In genomic region chr17:81831957-81832607, GRCh38 we compare ENCODE assay signal across 6 cellular contexts. TPM values are rescaled to one million over a fixed set of nuclear protein-coding genes. Genes with fewer than 3 reads are reported as not detected.
DNase-seq lines count a peak whose midpoint lies in the region; ATAC-seq and TF ChIP-seq lines count a peak whose summit lies in the region.

No MANE protein-coding gene starts in this region.

- H3K36me3 Mint-ChIP-seq in endodermal cell (ENCODE audit: low read depth) = peaks cover 4% of the 10 kb centered on the region

- H3K4me1 Mint-ChIP-seq in endodermal cell = peaks cover 13% of the 10 kb centered on the region

- ATAC-seq in HG02870 (IDR thresholded peaks at IDR 0.05; ENCODE audit: unreplicated experiment) = peak; percentile 3

- POLR2A ChIA-PET in GM10248 (lab: Yijun Ruan, JAX) = no interaction called here

- H3K9ac ChIP-seq in endodermal cell (ENCODE audit: extremely low read depth, low read length, poor library complexity, severe bottlenecking) = peak overlapping the region; percentile 70
- H3K9ac ChIP-seq in skeletal muscle tissue (ENCODE audit: low read depth in 1 of 3, low read length in 3 of 3) = peak overlapping the region; percentile 75 to 91 (median 88)

- CTCF ChIA-PET in GM10248 (lab: Yijun Ruan, JAX) = interaction anchor here (2.3 kb wide), 1 partner anchor 38 kb away, joined by 7 read pairs; no protein-coding TSS in a partner anchor

- H3K27ac Mint-ChIP-seq in endodermal cell = peak overlapping the region; percentile 77

- 68 to 76% methylated on average over 16 to 18 of the region's 18 CpGs for WGBS in endodermal cell (ENCODE audit: insufficient coverage in 1 of 2, insufficient read length in 1 of 2), 2 experiments

- no peaks in the 10 kb centered on the region for H3K27me3 ChIP-seq in endodermal cell (ENCODE audit: control insufficient read depth, insufficient read depth, low read length, poor library complexity, severe bottlenecking)
- H3K27me3 ChIP-seq in skeletal muscle tissue (ENCODE audit: control insufficient read depth in 3 of 3, insufficient read depth in 3 of 3, low read length in 3 of 3) = no peaks in the 10 kb centered on the region

- H3K4me1 ChIP-seq in endodermal cell (ENCODE audit: control insufficient read depth, insufficient read depth, low read length) = peaks cover 4% of the 10 kb centered on the region
- H3K4me1 ChIP-seq in skeletal muscle tissue (ENCODE audit: control insufficient read depth in 3 of 3, insufficient read depth in 3 of 3, low read length in 3 of 3) = peaks cover 26 to 48% (median 27%) of the 10 kb centered on the region in 3 donors

- H3K27ac ChIP-seq in endodermal cell (ENCODE audit: low read depth, low read length) = no peak overlapping the region
- peak overlapping the region; percentile 95 for H3K27ac ChIP-seq in skeletal muscle tissue (ENCODE audit: low read depth, low read length)

- peak overlapping the region; percentile 83 for H3K4me3 Mint-ChIP-seq in endodermal cell

- H3K27me3 Mint-ChIP-seq in endodermal cell (ENCODE audit: insufficient read depth) = no peaks in the 10 kb centered on the region

- H3K9me3 ChIP-seq in endodermal cell (ENCODE audit: control insufficient read depth, low read length) (no peaks in the 10 kb centered on the region), skeletal muscle tissue (ENCODE audit: control insufficient read depth in 3 of 3, low read length in 3 of 3) (no peaks in the 10 kb centered on the region)

- H3K9me3 Mint-ChIP-seq in endodermal cell = no peaks in the 10 kb centered on the region

- TF ChIP-seq CTCF in endodermal cell (conservative IDR thresholded peaks at IDR 0.05) (no peak), GM10248 (IDR thresholded peaks at IDR 0.05; ENCODE audit: control extremely low read depth, extremely low read depth, low read depth, missing control alignments) (no peak)

- DNase-seq in T follicular helper cell (ENCODE audit: low read depth) (peak; percentile 17), endodermal cell (no peak), occipital lobe (lab: John Stamatoyannopoulos, UW) (no peak), GM10248 (ENCODE audit: extremely low spot score) (no peak)

- H3K36me3 ChIP-seq in endodermal cell (ENCODE audit: control insufficient read depth, insufficient read depth, low read length) = no peaks in the 10 kb centered on the region
- H3K36me3 ChIP-seq in skeletal muscle tissue (ENCODE audit: control insufficient read depth in 3 of 3, insufficient read depth in 3 of 3, low read length in 3 of 3) = peaks cover 0 to 11% (median 5%) of the 10 kb centered on the region in 3 donors

- H3K4me3 ChIP-seq in endodermal cell (ENCODE audit: low read length) (peak overlapping the region; percentile 95), skeletal muscle tissue (ENCODE audit: low read length in 3 of 3) (peak overlapping the region; percentile 74 to 79 (median 78))

RNA-seq across cellular contexts. Expression of gene MCRIP1, which starts 1.0 kb away (rescaled TPM):
- total RNA-seq in endodermal cell (100 to 1,000 TPM; 164 to 183 TPM), skeletal muscle tissue (81.9 TPM), occipital lobe (85.9 TPM)
- polyA plus RNA-seq in endodermal cell (2013, experiment 1 of 2) = 135 TPM
- polyA plus RNA-seq in endodermal cell (2013, experiment 2 of 2) = 153 TPM

RNA-seq across cellular contexts. Expression of gene PPP1R27, which starts 2.8 kb away (rescaled TPM):
- total RNA-seq in endodermal cell (not detected), skeletal muscle tissue (35.0 TPM), occipital lobe (not detected)
- not detected for polyA plus RNA-seq in endodermal cell (2013, experiment 1 of 2)
- not detected for polyA plus RNA-seq in endodermal cell (2013, experiment 2 of 2)

RNA-seq across cellular contexts. Expression of gene GCGR, which starts 28.1 kb away (rescaled TPM):
- total RNA-seq in endodermal cell (1 to 10 TPM in 1 of 2 donors, not detected in 1; 4.0 TPM), skeletal muscle tissue (not detected), occipital lobe (not detected)
- polyA plus RNA-seq in endodermal cell (2013, experiment 1 of 2) = 0.14 TPM
- not detected for polyA plus RNA-seq in endodermal cell (2013, experiment 2 of 2)

RNA-seq across cellular contexts. Expression of gene P4HB, which starts 28.3 kb away (rescaled TPM):
- 100 to 1,000 TPM; 493 to 535 TPM for total RNA-seq in endodermal cell
- 373 TPM for polyA plus RNA-seq in endodermal cell (2013, experiment 1 of 2)
- polyA plus RNA-seq in endodermal cell (2013, experiment 2 of 2) = 364 TPM
- total RNA-seq in skeletal muscle tissue = 264 TPM
- total RNA-seq in occipital lobe = 57.4 TPM

RNA-seq across cellular contexts. Expression of gene ARHGDIA, which starts 39.1 kb away (rescaled TPM):
- total RNA-seq in endodermal cell = 100 to 1,000 TPM; 240 to 254 TPM
- 180 TPM for polyA plus RNA-seq in endodermal cell (2013, experiment 1 of 2)
- polyA plus RNA-seq in endodermal cell (2013, experiment 2 of 2) = 185 TPM
- 43.3 TPM for total RNA-seq in skeletal muscle tissue
- total RNA-seq in occipital lobe = 22.9 TPM

Comparison
In these comparisons a context has a peak if more than half of its experiments do, and no peak if none do; other contexts are left out.
1. RNA of gene PPP1R27, which starts 2.8 kb away (total RNA-seq): 35.0 TPM in skeletal muscle tissue (single experiment); not detected in endodermal cell and not detected in occipital lobe (single experiment); every median in the first group is over 10 times any median in the second.